ENCODE assay signal across 8 cellular contexts in the genomic region with DNA sequence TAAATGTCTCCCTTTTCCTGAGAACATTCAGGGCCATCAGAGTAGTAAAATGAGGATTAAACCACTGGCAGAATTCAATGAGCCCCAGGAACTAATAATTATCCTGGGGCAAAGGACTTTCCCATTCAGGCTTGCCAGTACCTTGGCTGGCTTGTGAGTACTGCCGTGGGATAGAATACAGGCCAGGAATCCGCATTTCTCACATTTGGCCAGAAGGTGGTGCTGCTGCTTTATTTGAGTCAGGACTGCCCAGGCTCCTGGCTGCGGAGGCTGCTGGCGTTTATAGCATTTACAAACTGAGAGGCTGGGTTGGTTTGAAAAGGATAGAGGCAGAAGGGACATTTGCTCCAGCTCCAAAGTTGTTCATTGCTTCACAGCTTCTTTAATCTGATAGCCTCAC.
DNase-seq lines count a peak whose midpoint lies in the region; ATAC-seq and TF ChIP-seq lines count a peak whose summit lies in the region.

No MANE protein-coding gene starts in this region.

- no peak overlapping the region for H4K91ac ChIP-seq in trophoblast cell (ENCODE audit: low read depth, low read length)

- no peak overlapping the region for H2BK12ac ChIP-seq in trophoblast cell (ENCODE audit: low read length)

- H3K9me3 ChIP-seq in trophoblast cell (ENCODE audit: insufficient read depth, low read depth, low read length) (peaks cover 4% of the 10 kb centered on the region), vagina (no peaks in the 10 kb centered on the region)

- H3K27me3 ChIP-seq in trophoblast cell (ENCODE audit: insufficient read depth, low read length) (no peaks in the 10 kb centered on the region), vagina (no peaks in the 10 kb centered on the region)

- no peak overlapping the region for H2AK5ac ChIP-seq in trophoblast cell (ENCODE audit: low read length)

- no peak overlapping the region for H2BK120ac ChIP-seq in trophoblast cell (ENCODE audit: insufficient read depth, low read length, poor library complexity)

- H3K4me1 ChIP-seq in trophoblast cell (ENCODE audit: control insufficient read depth in 1 of 2, insufficient read depth in 2 of 2, low read length in 2 of 2) (no peaks in the 10 kb centered on the region), vagina (no peaks in the 10 kb centered on the region)

- intact Hi-C loops in vagina (cut with DNase I): no loop called here

- H3K27ac ChIP-seq in trophoblast cell (ENCODE audit: low read depth, low read length) (no peak overlapping the region), vagina (no peak overlapping the region)

- ATAC-seq in GM21786 (IDR thresholded peaks at IDR 0.05; ENCODE audit: unreplicated experiment): peak; percentile 95

- H3K18ac ChIP-seq in trophoblast cell (ENCODE audit: low read length): no peak overlapping the region

- no peaks in the 10 kb centered on the region for H3K79me2 ChIP-seq in trophoblast cell (ENCODE audit: control insufficient read depth, insufficient read depth, low read length, poor library complexity)

- H3K9ac ChIP-seq in trophoblast cell (ENCODE audit: low read length): no peak overlapping the region

- no peak overlapping the region for H4K8ac ChIP-seq in trophoblast cell (ENCODE audit: low read depth, low read length)

- no peak overlapping the region for H2AFZ ChIP-seq in trophoblast cell (ENCODE audit: insufficient read depth, low read length, poor library complexity)

- TF ChIP-seq POLR2A in vagina (IDR thresholded peaks at IDR 0.05): no peak

- TF ChIP-seq CTCF in LNCaP clone FGC (IDR thresholded peaks at IDR 0.05; ENCODE audit: control insufficient read depth, extremely low read depth, insufficient read depth) (peak; percentile 70), vagina (IDR thresholded peaks at IDR 0.05) (peak; percentile 49 to 61 (median 57))

- H3K23ac ChIP-seq in trophoblast cell (ENCODE audit: low read length): no peak overlapping the region

- H4K12ac ChIP-seq in trophoblast cell (ENCODE audit: low read depth, low read length): no peak overlapping the region

- H3K4me2 ChIP-seq in trophoblast cell (ENCODE audit: low read length): no peak overlapping the region

- H3K14ac ChIP-seq in trophoblast cell (ENCODE audit: low read length): no peak overlapping the region

- no peaks in the 10 kb centered on the region for H3K79me1 ChIP-seq in trophoblast cell (ENCODE audit: low read length)

- DNase-seq in ELR (ENCODE audit: low read depth) (peak; percentile 70), LNCaP clone FGC (ENCODE audit: low read depth) (peak; percentile 34), SHP77 (lab: John Stamatoyannopoulos, UW) (peak; percentile 21 to 42), globus pallidus (ENCODE audit: low spot score) (peak; percentile 70), trophoblast cell (peak; percentile 33 to 87), vagina (ENCODE audit: extremely low spot score in 2 of 2) (no peak)
- DNase-seq in activated naive CD4-positive, alpha-beta T cell (lab: John Stamatoyannopoulos, UW): peak in 3 of 4 experiments; percentile 2 to 43 (median 8)

- no peaks in the 10 kb centered on the region for H3K36me3 ChIP-seq in trophoblast cell (ENCODE audit: control insufficient read depth in 1 of 2, insufficient read depth in 2 of 2, low read length in 2 of 2)
- H3K36me3 ChIP-seq in vagina: no peaks in the 10 kb centered on the region

- no peak overlapping the region for H2BK5ac ChIP-seq in trophoblast cell (ENCODE audit: low read depth, low read length, poor library complexity)

- no CpG with 5 or more reads among the region's 4 CpGs for WGBS in trophoblast cell (ENCODE audit: extremely low coverage, insufficient coverage, insufficient read length)

- H3K4me3 ChIP-seq in LNCaP clone FGC (ENCODE audit: low read depth, low read length) (no peak overlapping the region), trophoblast cell (ENCODE audit: low read depth, low read length) (no peak overlapping the region), vagina (no peak overlapping the region)

- H3K4ac ChIP-seq in trophoblast cell (ENCODE audit: low read depth, low read length): no peak overlapping the region

Comparison
In these comparisons a context has a peak if more than half of its experiments do, and no peak if none do; other contexts are left out.
1. DNase-seq: peak in ELR (single experiment), LNCaP clone FGC (single experiment), SHP77 (2 of 2), activated naive CD4-positive, alpha-beta T cell (3 of 4), globus pallidus (single experiment) and trophoblast cell (2 of 2); none in vagina (0 of 2).